Comparison of ENCODE assay signal across 24 cellular contexts in the genomic region with DNA sequence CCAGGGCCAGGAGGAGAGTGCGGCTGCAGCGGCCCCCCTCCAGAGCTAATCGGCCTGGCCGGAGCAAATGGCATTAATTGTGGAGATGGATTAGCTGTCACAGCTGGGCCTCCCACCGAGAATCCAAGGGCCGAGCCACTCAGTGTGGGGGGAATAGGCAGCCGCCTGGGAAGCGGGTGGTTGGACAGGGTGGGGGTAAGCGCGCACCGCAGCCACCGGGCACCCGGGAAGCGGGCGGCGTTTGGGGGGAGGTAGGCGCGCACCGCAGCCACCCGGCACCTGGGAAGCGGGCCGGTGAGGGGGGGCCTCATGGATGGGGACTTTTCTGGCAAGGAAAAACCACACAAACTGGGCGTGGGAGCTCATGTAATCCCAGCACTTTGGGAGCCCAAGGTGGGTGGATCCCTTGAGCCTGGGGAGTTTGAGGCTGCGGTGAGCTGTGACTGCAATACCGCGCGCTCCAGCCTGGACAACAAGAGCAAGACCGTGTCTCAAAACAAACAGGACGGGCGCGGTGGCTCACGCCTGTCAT. TPM values are rescaled to one million over a fixed set of nuclear protein-coding genes. Genes with fewer than 3 reads are reported as not detected.
DNase-seq lines count a peak whose midpoint lies in the region; ATAC-seq and TF ChIP-seq lines count a peak whose summit lies in the region.
"Had no signal": no experiment of that assay in that cellular context is flagged by ENCODE, and none has a peak within 500 bp of the region (broad histone marks: within the 10 kb centered on the region; RNA-seq: fewer than 3 reads in every experiment).

No MANE protein-coding gene starts in this region.

- peaks cover 4% of the 10 kb centered on the region for H3K27me3 Mint-ChIP-seq in glutamatergic neuron (ENCODE audit: unreplicated experiment)
- no peaks in the 10 kb centered on the region for H3K27me3 Mint-ChIP-seq in naive thymus-derived CD4-positive, alpha-beta T cell
- H3K27me3 Mint-ChIP-seq: activated CD4-positive, alpha-beta memory T cell treated with anti-CD3 and anti-CD28 coated beads for 36 hours had no signal

- no peaks in the 10 kb centered on the region for H3K27me3 ChIP-seq in smooth muscle cell (ENCODE audit: low read depth)
- H3K27me3 ChIP-seq in naive thymus-derived CD4-positive, alpha-beta T cell (ENCODE audit: control insufficient read depth in 2 of 2, insufficient read depth in 2 of 2, low read length in 2 of 2), result no peaks in the 10 kb centered on the region
- H3K27me3 ChIP-seq: breast epithelium had no signal

- no peaks in the 10 kb centered on the region for H3K36me3 ChIP-seq in smooth muscle cell (ENCODE audit: low read depth)
- peaks cover 0 to 51% (median 5%) of the 10 kb centered on the region in 3 experiments for H3K36me3 ChIP-seq in naive thymus-derived CD4-positive, alpha-beta T cell (ENCODE audit: control insufficient read depth in 2 of 3, insufficient read depth in 3 of 3, low read length in 3 of 3)
- H3K36me3 ChIP-seq: breast epithelium had no signal

- no peak overlapping the region for H3K4me2 ChIP-seq in smooth muscle cell

- CTCF ChIA-PET in naive thymus-derived CD4-positive, alpha-beta T cell (lab: Charles Lee), result no interaction called here

- TF ChIP-seq CTCF in glutamatergic neuron (IDR thresholded peaks at IDR 0.05; ENCODE audit: partially characterized antibody, unreplicated experiment) (no peak), smooth muscle cell (IDR thresholded peaks at IDR 0.05; ENCODE audit: borderline replicate concordance, insufficient read depth, poor library complexity, severe bottlenecking) (no peak)

- H3K9me3 Mint-ChIP-seq in glutamatergic neuron (ENCODE audit: unreplicated experiment), result peaks cover 4% of the 10 kb centered on the region
- H3K9me3 Mint-ChIP-seq in naive thymus-derived CD4-positive, alpha-beta T cell, result no peaks in the 10 kb centered on the region
- H3K9me3 Mint-ChIP-seq: activated CD4-positive, alpha-beta memory T cell treated with anti-CD3 and anti-CD28 coated beads for 36 hours; HFFc6; nephron had no signal

- 79% methylated on average over 30 of the region's 32 CpGs for WGBS in smooth muscle cell (ENCODE audit: low lambda C conversion rate)

- H2AFZ ChIP-seq in smooth muscle cell (ENCODE audit: low read depth), result no peak overlapping the region

- DNase-seq in A172 (ENCODE audit: low spot score), result peak; percentile 74
- DNase-seq in NCI-H1417 treated with DMSO at 0.1 percent for 48 hours (lab: John Stamatoyannopoulos, UW), result peak; percentile 69
- DNase-seq in SW480 (ENCODE audit: low spot score), result peak; percentile 40
- peak; percentile 77 for DNase-seq in glutamatergic neuron
- no peak for DNase-seq in NK-92 (lab: John Stamatoyannopoulos, UW; ENCODE audit: unreplicated experiment)
- DNase-seq in smooth muscle cell (lab: John Stamatoyannopoulos, UW; ENCODE audit: unreplicated experiment), result no peak
- no peak for DNase-seq in naive thymus-derived CD4-positive, alpha-beta T cell
- DNase-seq: activated CD4-positive, alpha-beta memory T cell treated with anti-CD3 and anti-CD28 coated beads for 36 hours; activated naive CD4-positive, alpha-beta T cell treated with anti-CD3 and anti-CD28 coated beads, Interleukin-2, amount 50 U/mL, for 16 hours; activated T-cell treated with anti-CD3 and anti-CD28 coated beads, Interleukin-2, amount 50 U/mL, for 1 hour; HFFc6; mesendoderm; NCI-H1436 treated with DMSO at 0.1 percent for 48 hours; NCI-H526 treated with DMSO at 0.1 percent for 48 hours; T-helper 1 cell had no signal

- peak overlapping the region; percentile 94 for H3K27ac Mint-ChIP-seq in glutamatergic neuron (ENCODE audit: unreplicated experiment)
- no peak overlapping the region for H3K27ac Mint-ChIP-seq in naive thymus-derived CD4-positive, alpha-beta T cell
- H3K27ac Mint-ChIP-seq: activated CD4-positive, alpha-beta memory T cell treated with anti-CD3 and anti-CD28 coated beads for 36 hours; HFFc6 had no signal

- H3K27ac ChIP-seq in smooth muscle cell (ENCODE audit: low read depth), result no peak overlapping the region
- no peak overlapping the region for H3K27ac ChIP-seq in naive thymus-derived CD4-positive, alpha-beta T cell (ENCODE audit: low read depth, low read length)
- H3K27ac ChIP-seq: breast epithelium had no signal

- peaks cover 95% of the 10 kb centered on the region for H4K20me1 ChIP-seq in smooth muscle cell (ENCODE audit: low read depth)

- H3K4me3 Mint-ChIP-seq in glutamatergic neuron (ENCODE audit: unreplicated experiment), result peak overlapping the region; percentile 63
- peak overlapping the region in 1 of 10 donors; percentile 48 for H3K4me3 Mint-ChIP-seq in naive thymus-derived CD4-positive, alpha-beta T cell
- H3K4me3 Mint-ChIP-seq: activated CD4-positive, alpha-beta memory T cell treated with anti-CD3 and anti-CD28 coated beads for 36 hours; HFFc6 had no signal

- H3K9ac ChIP-seq in smooth muscle cell (ENCODE audit: low read depth), result no peak overlapping the region

- intact Hi-C loops in naive thymus-derived CD4-positive, alpha-beta T cell (cut with micrococcal nuclease), result loop anchor here in 1 of 2 donors (10.0 kb wide), 1 partner anchor 239 kb away; a partner anchor contains a TSS

- no peaks in the 10 kb centered on the region for H3K36me3 Mint-ChIP-seq in glutamatergic neuron (ENCODE audit: unreplicated experiment)
- peaks cover 0 to 4% (median 0%) of the 10 kb centered on the region in 5 donors for H3K36me3 Mint-ChIP-seq in naive thymus-derived CD4-positive, alpha-beta T cell

- no peak for ATAC-seq in HG03045 (IDR thresholded peaks at IDR 0.05; ENCODE audit: unreplicated experiment)
- no peak for ATAC-seq in naive thymus-derived CD4-positive, alpha-beta T cell

- POLR2A ChIA-PET in naive thymus-derived CD4-positive, alpha-beta T cell (lab: Charles Lee), result interaction anchor here (0.6 to 10.7 kb wide), 3 partner anchors 8 to 101 kb away, joined by 3 to 196 read pairs (median 4); a partner anchor contains a TSS

- peaks cover 50% of the 10 kb centered on the region for H3K79me2 ChIP-seq in smooth muscle cell (ENCODE audit: low read depth)

- H3F3A ChIP-seq in smooth muscle cell (ENCODE audit: low read depth), result no peaks in the 10 kb centered on the region

- H3K4me1 ChIP-seq in smooth muscle cell (ENCODE audit: low read depth), result peaks cover 4% of the 10 kb centered on the region
- H3K4me1 ChIP-seq in naive thymus-derived CD4-positive, alpha-beta T cell (ENCODE audit: control insufficient read depth in 2 of 2, insufficient read depth in 2 of 2, low read length in 2 of 2), result peaks cover 20 to 38% of the 10 kb centered on the region in 2 donors
- H3K4me1 ChIP-seq: breast epithelium had no signal

- H3K9me3 ChIP-seq in smooth muscle cell (replicated peaks; ENCODE audit: low read depth), result no peaks in the 10 kb centered on the region
- H3K9me3 ChIP-seq in naive thymus-derived CD4-positive, alpha-beta T cell (ENCODE audit: control insufficient read depth in 2 of 3, low read length in 3 of 3), result no peaks in the 10 kb centered on the region
- H3K9me3 ChIP-seq: breast epithelium had no signal

- H3K4me3 ChIP-seq in smooth muscle cell, result no peak overlapping the region
- H3K4me3 ChIP-seq in naive thymus-derived CD4-positive, alpha-beta T cell (ENCODE audit: low read length), result no peak overlapping the region
- H3K4me3 ChIP-seq: breast epithelium had no signal

- H3K4me1 Mint-ChIP-seq in glutamatergic neuron (ENCODE audit: low read depth, unreplicated experiment), result peaks cover 12% of the 10 kb centered on the region
- H3K4me1 Mint-ChIP-seq in naive thymus-derived CD4-positive, alpha-beta T cell, result peaks cover 14 to 63% (median 35%) of the 10 kb centered on the region in 7 donors

RNA-seq across cellular contexts. Expression of a gene that starts 9.7 kb away (rescaled TPM):
- 23.0 and 29.7 TPM in 2 replicates for total RNA-seq in A172 (2014; rRNA removed; shearing (Covaris generic))
- total RNA-seq in glutamatergic neuron (ENCODE audit: unreplicated experiment) (61.9 TPM), smooth muscle cell (25.9 and 42.3 TPM in 2 replicates)
- 69.4 and 70.5 TPM in 2 replicates for polyA plus RNA-seq in smooth muscle cell
- 100 to 1,000 TPM; 123 to 219 (median 184) TPM for total RNA-seq in naive thymus-derived CD4-positive, alpha-beta T cell
- polyA plus RNA-seq in naive thymus-derived CD4-positive, alpha-beta T cell, result 100 to 1,000 TPM; 195 to 251 TPM

RNA-seq across cellular contexts. Expression of a gene that starts 10.0 kb away (rescaled TPM):
- total RNA-seq in A172 (2014; rRNA removed; shearing (Covaris generic)), result not detected in 2 replicates
- total RNA-seq in glutamatergic neuron (ENCODE audit: unreplicated experiment) (not detected), smooth muscle cell (not detected in 2 replicates)
- polyA plus RNA-seq in smooth muscle cell, result not detected in 2 replicates
- not detected for total RNA-seq in naive thymus-derived CD4-positive, alpha-beta T cell
- not detected for polyA plus RNA-seq in naive thymus-derived CD4-positive, alpha-beta T cell
- total RNA-seq: activated CD4-positive, alpha-beta memory T cell treated with anti-CD3 and anti-CD28 coated beads for 36 hours; breast epithelium; Daoy; dermis microvascular lymphatic vessel endothelial cell; HFFc6; HT1080; renal cortical epithelial cell; urinary bladder had no signal
- polyA plus RNA-seq: keratinocyte, urinary bladder had no signal

RNA-seq across cellular contexts. Expression of a gene that starts 10.3 kb away (rescaled TPM):
- total RNA-seq in A172 (2014; rRNA removed; shearing (Covaris generic)), result 15.2 and 17.2 TPM in 2 replicates
- total RNA-seq in glutamatergic neuron (ENCODE audit: unreplicated experiment) (65.0 TPM), smooth muscle cell (19.0 and 25.2 TPM in 2 replicates)
- polyA plus RNA-seq in smooth muscle cell, result 86.8 and 87.1 TPM in 2 replicates
- total RNA-seq in naive thymus-derived CD4-positive, alpha-beta T cell, result 10 to 100 TPM; 47.5 to 78.2 (median 67.6) TPM
- 100 to 1,000 TPM in 1 of 2 donors, 10 to 100 TPM in 1; 65.7 to 142 TPM for polyA plus RNA-seq in naive thymus-derived CD4-positive, alpha-beta T cell

RNA-seq across cellular contexts. Expression of a gene that starts 13.8 kb away (rescaled TPM):
- not detected in 2 replicates for total RNA-seq in A172 (2014; rRNA removed; shearing (Covaris generic))
- total RNA-seq in glutamatergic neuron (ENCODE audit: unreplicated experiment) (not detected), smooth muscle cell (0.27 TPM in 1 of 2 replicates, not detected in the other)
- polyA plus RNA-seq in smooth muscle cell, result 0.61 and 1.4 TPM in 2 replicates
- 1 to 10 TPM; 1.1 to 3.0 (median 1.7) TPM for total RNA-seq in naive thymus-derived CD4-positive, alpha-beta T cell
- under 1 TPM; 0.72 to 0.85 TPM for polyA plus RNA-seq in naive thymus-derived CD4-positive, alpha-beta T cell
- total RNA-seq: Daoy, dermis microvascular lymphatic vessel endothelial cell, HFFc6, HT1080, renal cortical epithelial cell, urinary bladder had no signal
- polyA plus RNA-seq: keratinocyte had no signal

RNA-seq across cellular contexts. Expression of a gene that starts 22.5 kb away (rescaled TPM):
- 2.4 and 4.4 TPM in 2 replicates for total RNA-seq in A172 (2014; rRNA removed; shearing (Covaris generic))
- 148 TPM for total RNA-seq in glutamatergic neuron (ENCODE audit: unreplicated experiment)
- 50.3 TPM in 2 replicates for total RNA-seq in smooth muscle cell
- 45.7 and 75.2 TPM in 2 replicates for polyA plus RNA-seq in smooth muscle cell
- total RNA-seq in naive thymus-derived CD4-positive, alpha-beta T cell, result 10 to 100 TPM in 3 of 5 experiments, 1 to 10 TPM in 2; 7.1 to 33.1 (median 10.2) TPM
- polyA plus RNA-seq in naive thymus-derived CD4-positive, alpha-beta T cell, result under 1 TPM; 0.57 to 0.95 TPM

Comparison
In these comparisons a context has a peak if more than half of its experiments do, and no peak if none do; other contexts are left out.
1. DNase-seq: peak in A172 (single experiment), NCI-H1417 treated with DMSO at 0.1 percent for 48 hours (single experiment), SW480 (single experiment) and glutamatergic neuron (single experiment); none in NK-92 (single experiment), smooth muscle cell (single experiment) and naive thymus-derived CD4-positive, alpha-beta T cell (0 of 9).